Comparison of ENCODE assay signal across 15 cellular contexts in genomic region chr17:49146620-49147306, GRCh38. TPM values are rescaled to one million over a fixed set of nuclear protein-coding genes. Genes with fewer than 3 reads are reported as not detected.
DNase-seq lines count a peak whose midpoint lies in the region; ATAC-seq and TF ChIP-seq lines count a peak whose summit lies in the region.
"Had no signal": no experiment of that assay in that cellular context is flagged by ENCODE, and none has a peak within 500 bp of the region (broad histone marks: within the 10 kb centered on the region; RNA-seq: fewer than 3 reads in every experiment).

No MANE protein-coding gene starts in this region.

- no peak overlapping the region for H3K4me3 ChIP-seq in epithelial cell of proximal tubule (ENCODE audit: low read depth, low read length)
- H3K4me3 ChIP-seq: heart left ventricle had no signal

- TF ChIP-seq CTCF in epithelial cell of proximal tubule (conservative IDR thresholded peaks at IDR 0.05; ENCODE audit: low read depth, low read length): no peak

- peak; percentile 100 for DNase-seq in ELR (ENCODE audit: low read depth)
- DNase-seq in RKO (ENCODE audit: low spot score): peak; percentile 94
- peak; percentile 57 for DNase-seq in epithelial cell of proximal tubule (ENCODE audit: low read depth)
- peak; percentile 70 for DNase-seq in pulmonary artery endothelial cell (ENCODE audit: low read depth, low spot score)
- DNase-seq in NCI-H446 treated with DMSO at 0.1 percent for 48 hours (lab: John Stamatoyannopoulos, UW): no peak
- DNase-seq: activated CD8-positive, alpha-beta memory T cell treated with anti-CD3 and anti-CD28 coated beads, Interleukin-2, amount 50 U/mL, for 4 hours; aorta; heart left ventricle; MV-4-11; naive B cell; stimulated activated CD4-positive, alpha-beta T cell treated with anti-CD3 and anti-CD28 coated beads, Interleukin-12 subunit alpha, Interleukin-12 subunit beta, amount 100 ng/mL, for 4 hours had no signal

- no peak for ATAC-seq in GM18517 (IDR thresholded peaks at IDR 0.05; ENCODE audit: unreplicated experiment)
- no peak for ATAC-seq in HG03439 (IDR thresholded peaks at IDR 0.05; ENCODE audit: unreplicated experiment)
- ATAC-seq in HG03159 (IDR thresholded peaks at IDR 0.05; ENCODE audit: unreplicated experiment): no peak
- ATAC-seq: heart left ventricle had no signal

RNA-seq across cellular contexts. Expression of gene B4GALNT2, which starts 14.2 kb away (rescaled TPM):
- total RNA-seq in epithelial cell of proximal tubule (0.94 and 1.6 TPM in 2 replicates), pulmonary artery endothelial cell (not detected in 2 replicates)
- total RNA-seq: H1 had no signal
